Comparison of ENCODE assay signal across 2 cellular contexts in genomic region chr22:20150381-20151275, GRCh38.
TF ChIP-seq lines count a peak whose summit lies in the region.

TSS of gene CCDC188 (minus strand) at chr22:20151055. CDS start at chr22:20150986, 69 bp downstream.

TF ChIP-seq in SK-N-SH, 30 proteins besides CTCF, POLR2A, EP300 and RAD21 (continued from another document):
- TF ChIP-seq RXRA (IDR thresholded peaks at IDR 0.05; ENCODE audit: borderline replicate concordance, low read depth) (no peak), FOSL2 (IDR thresholded peaks at IDR 0.05; ENCODE audit: borderline replicate concordance, low read depth) (no peak), USF2 (IDR thresholded peaks at IDR 0.05; ENCODE audit: borderline replicate concordance, low read depth, low read length) (no peak), JUND (IDR thresholded peaks at IDR 0.05) (no peak), FOXJ3 (CRISPR knock-in tag; IDR thresholded peaks at IDR 0.05) (no peak), NRF1 (IDR thresholded peaks at IDR 0.05; ENCODE audit: low read depth, low read length) (no peak), YY1 (IDR thresholded peaks at IDR 0.05; ENCODE audit: low read depth) (no peak)
TF ChIP-seq in SK-N-SH: peak in this region for 0.

TF ChIP-seq in SK-N-SH treated with all-trans-retinoic acid at 6 μM for 48 hours, 23 proteins besides CTCF, POLR2A, EP300 and RAD21 (continued from another document):
- no peak for TF ChIP-seq POU6F1 (CRISPR knock-in tag; IDR thresholded peaks at IDR 0.05; ENCODE audit: borderline replicate concordance, low read depth)
- no peak for TF ChIP-seq OSR1 (CRISPR knock-in tag; IDR thresholded peaks at IDR 0.05)
- no peak for TF ChIP-seq RARB (CRISPR knock-in tag; IDR thresholded peaks at IDR 0.05)
